In the genomic region with DNA sequence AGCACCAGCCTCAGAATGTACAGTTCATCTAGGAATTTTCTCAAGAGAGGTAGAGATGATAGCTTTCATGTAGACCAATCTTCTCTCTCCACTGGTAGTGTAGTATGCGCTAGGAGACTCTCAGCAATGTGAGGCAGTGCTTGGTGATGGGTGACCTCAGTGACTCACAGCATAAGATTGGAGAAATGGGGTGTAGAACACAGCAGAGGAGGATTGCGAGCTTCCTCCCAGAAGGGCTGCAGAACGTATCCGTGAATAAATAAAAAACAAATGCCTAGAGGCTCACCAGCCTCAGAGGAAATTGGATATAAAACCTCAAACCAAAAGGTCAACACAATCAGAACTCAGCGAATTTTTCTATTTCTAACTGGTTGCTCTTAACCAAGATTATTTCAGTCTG, we compare ENCODE assay signal across 20 cellular contexts.
A peak's percentile ranks its signal among the peaks of the same experiment; 100 is the strongest.
DNase-seq lines count a peak whose midpoint lies in the region; FAIRE-seq and TF ChIP-seq lines count a peak whose summit lies in the region.
"Had no signal": no experiment of that assay in that cellular context is flagged by ENCODE, and none has a peak within 500 bp of the region (broad histone marks: within the 10 kb centered on the region; RNA-seq: fewer than 3 reads in every experiment).

No MANE protein-coding gene starts in this region.

- peaks cover 2% of the 10 kb centered on the region for H3K27me3 Mint-ChIP-seq in astrocyte (ENCODE audit: low read depth, unreplicated experiment)
- H3K27me3 Mint-ChIP-seq: activated CD4-positive, alpha-beta memory T cell treated with anti-CD3 and anti-CD28 coated beads, Interleukin-2, amount 10 ng/mL, durations not matched to agents 7 days and 5 days had no signal

- H3K27ac Mint-ChIP-seq in astrocyte (ENCODE audit: unreplicated experiment), result peak overlapping the region; percentile 70
- H3K27ac Mint-ChIP-seq: activated CD4-positive, alpha-beta memory T cell treated with anti-CD3 and anti-CD28 coated beads, Interleukin-2, amount 10 ng/mL, durations not matched to agents 7 days and 5 days had no signal

- TF ChIP-seq CTCF in HFF-Myc (IDR thresholded peaks at IDR 0.05; ENCODE audit: low read depth, low read length, missing control alignments) (no peak), astrocyte (IDR thresholded peaks at IDR 0.05; ENCODE audit: insufficient read depth, low read depth, low read length) (no peak), kidney epithelial cell (IDR thresholded peaks at IDR 0.05; ENCODE audit: insufficient read depth, low read length, poor library complexity, severe bottlenecking) (no peak)

- H3K4me1 Mint-ChIP-seq in astrocyte (ENCODE audit: low read depth, unreplicated experiment), result peaks cover 14% of the 10 kb centered on the region
- H3K4me1 Mint-ChIP-seq: activated CD4-positive, alpha-beta memory T cell treated with anti-CD3 and anti-CD28 coated beads, Interleukin-2, amount 10 ng/mL, durations not matched to agents 7 days and 5 days had no signal

- H3K9me3 Mint-ChIP-seq in astrocyte (ENCODE audit: unreplicated experiment), result no peaks in the 10 kb centered on the region
- H3K9me3 Mint-ChIP-seq: activated CD4-positive, alpha-beta memory T cell treated with anti-CD3 and anti-CD28 coated beads, Interleukin-2, amount 10 ng/mL, durations not matched to agents 7 days and 5 days had no signal

- H3K4me3 ChIP-seq in HFF-Myc (replicated peaks; ENCODE audit: low read depth, low read length) (no peak overlapping the region), astrocyte (ENCODE audit: insufficient read depth, low read depth, low read length) (no peak overlapping the region), kidney epithelial cell (ENCODE audit: low read depth, low read length) (no peak overlapping the region)
- H3K4me3 ChIP-seq: breast epithelium, esophagus muscularis mucosa had no signal

- peak; percentile 54 for FAIRE-seq in astrocyte (lab: Jason Lieb, UNC)
- FAIRE-seq: GM12891, keratinocyte, urothelium cell line had no signal

- no peak overlapping the region for H3K9ac ChIP-seq in astrocyte (ENCODE audit: low read length)

- H3K4me3 Mint-ChIP-seq in astrocyte (ENCODE audit: unreplicated experiment), result no peak overlapping the region
- H3K4me3 Mint-ChIP-seq: activated CD4-positive, alpha-beta memory T cell treated with anti-CD3 and anti-CD28 coated beads, Interleukin-2, amount 10 ng/mL, durations not matched to agents 7 days and 5 days; activated T-cell treated with anti-CD3 and anti-CD28 coated beads, Interleukin-2, amount 50 U/mL, for 4 hours had no signal

- no peaks in the 10 kb centered on the region for H3K9me3 ChIP-seq in astrocyte (ENCODE audit: insufficient read depth, low read depth, low read length)
- H3K9me3 ChIP-seq: breast epithelium, esophagus muscularis mucosa, neutrophil had no signal

- no peaks in the 10 kb centered on the region for H3K79me2 ChIP-seq in astrocyte (ENCODE audit: insufficient read depth, low read length)

- H3K4me2 ChIP-seq in astrocyte (ENCODE audit: low read length), result peak overlapping the region; percentile 37

- H3K36me3 ChIP-seq in astrocyte (ENCODE audit: insufficient read depth, low read length) (no peaks in the 10 kb centered on the region), kidney epithelial cell (ENCODE audit: control insufficient read depth, insufficient read depth, low read length) (no peaks in the 10 kb centered on the region)
- H3K36me3 ChIP-seq: breast epithelium, esophagus muscularis mucosa, neutrophil had no signal

- H3K27ac ChIP-seq in astrocyte (ENCODE audit: low read depth, low read length), result peak overlapping the region; percentile 16
- H3K27ac ChIP-seq: breast epithelium, esophagus muscularis mucosa, neutrophil had no signal

- no peaks in the 10 kb centered on the region for H3K27me3 ChIP-seq in astrocyte (ENCODE audit: insufficient read depth, low read length)
- H3K27me3 ChIP-seq in kidney epithelial cell (ENCODE audit: control insufficient read depth, insufficient read depth, low read length), result no peaks in the 10 kb centered on the region
- H3K27me3 ChIP-seq: breast epithelium, esophagus muscularis mucosa, neutrophil had no signal

- H2AFZ ChIP-seq in astrocyte (ENCODE audit: low read depth, low read length), result no peak overlapping the region

- peaks cover 7% of the 10 kb centered on the region for H3K4me1 ChIP-seq in astrocyte (ENCODE audit: insufficient read depth, low read length)
- H3K4me1 ChIP-seq: breast epithelium, esophagus muscularis mucosa had no signal

- no peaks in the 10 kb centered on the region for H3K36me3 Mint-ChIP-seq in astrocyte (ENCODE audit: low read depth, unreplicated experiment)

- no peaks in the 10 kb centered on the region for H4K20me1 ChIP-seq in astrocyte (ENCODE audit: insufficient read depth, low read length)

- DNase-seq in AG08395 (ENCODE audit: low spot score) (peak; percentile 72), HFF-Myc (ENCODE audit: extremely low read depth, low read depth) (peak; percentile 39), astrocyte (ENCODE audit: low read depth) (peak; percentile 12), kidney epithelial cell (ENCODE audit: low read depth) (peak; percentile 12), NCI-H748 (lab: John Stamatoyannopoulos, UW; ENCODE audit: unreplicated experiment) (no peak), DMS53 (lab: John Stamatoyannopoulos, UW) (no peak), SW480 (ENCODE audit: low spot score) (no peak)
- DNase-seq in stimulated activated naive CD4-positive, alpha-beta T cell (lab: John Stamatoyannopoulos, UW), result no peak
- DNase-seq: activated CD4-positive, alpha-beta memory T cell treated with anti-CD3 and anti-CD28 coated beads, Interleukin-2, amount 10 ng/mL, durations not matched to agents 7 days and 5 days; activated naive CD4-positive, alpha-beta T cell treated with anti-CD3 and anti-CD28 coated beads, Interleukin-2, amount 50 U/mL, for 16 hours; activated T-cell treated with anti-CD3 and anti-CD28 coated beads, Interleukin-2, amount 50 U/mL, for 4 hours; NCI-H1417 treated with DMSO at 0.1 percent for 48 hours; right cardiac atrium; T-helper 1 cell had no signal

Comparison
In these comparisons a context has a peak if more than half of its experiments do, and no peak if none do; other contexts are left out.
1. DNase-seq: peak in AG08395 (single experiment), HFF-Myc (single experiment), astrocyte (single experiment) and kidney epithelial cell (single experiment); none in stimulated activated naive CD4-positive, alpha-beta T cell (0 of 6), NCI-H748 (single experiment), DMS53 (single experiment) and SW480 (single experiment).